Comparison of ENCODE assay signal across 23 cellular contexts in genomic region chr6:6474170-6474920, GRCh38.
DNase-seq lines count a peak whose midpoint lies in the region; ATAC-seq and TF ChIP-seq lines count a peak whose summit lies in the region.
"Had no signal": no experiment of that assay in that cellular context is flagged by ENCODE, and none has a peak within 500 bp of the region (broad histone marks: within the 10 kb centered on the region; RNA-seq: fewer than 3 reads in every experiment).

No MANE protein-coding gene starts in this region.

- no peak overlapping the region for H3K4me3 ChIP-seq in WERI-Rb-1 (ENCODE audit: low read depth, low read length)
- H3K4me3 ChIP-seq: heart right ventricle, smooth muscle cell, transverse colon had no signal

- CTCF ChIA-PET in HEK293T (lab: Yijun Ruan, JAX): no interaction called here

- TF ChIP-seq CTCF in WERI-Rb-1 (IDR thresholded peaks at IDR 0.05; ENCODE audit: low read depth, low read length): peak; percentile 69

- H3K36me3 ChIP-seq in WERI-Rb-1: no peaks in the 10 kb centered on the region
- H3K36me3 ChIP-seq: heart right ventricle, neutrophil, transverse colon had no signal

- no peaks in the 10 kb centered on the region for H3K27me3 ChIP-seq in WERI-Rb-1 (ENCODE audit: insufficient read depth, low read depth, severe bottlenecking)

- DNase-seq in COR-L47 (lab: John Stamatoyannopoulos, UW): peak; percentile 88
- peak; percentile 34 for DNase-seq in HEK293T (ENCODE audit: extremely low spot score)
- DNase-seq in NCI-H2081 treated with DMSO at 0.1 percent for 48 hours (lab: John Stamatoyannopoulos, UW): peak; percentile 99
- peak; percentile 93 for DNase-seq in WERI-Rb-1
- no peak for DNase-seq in GM19238 (ENCODE audit: insufficient read length, low spot score)
- DNase-seq: activated CD4-positive, alpha-beta memory T cell treated with anti-CD3 and anti-CD28 coated beads, Interleukin-2, amount 10 ng/mL, durations not matched to agents 7 days and 5 days; activated CD4-positive, CD25-positive, alpha-beta regulatory T cell; activated naive CD4-positive, alpha-beta T cell; activated T-cell treated with anti-CD3 and anti-CD28 coated beads, Interleukin-2, amount 50 U/mL, for 1 hour; CD8-positive, alpha-beta memory T cell; DMS79; heart right ventricle; HFFc6; NCI-H2029 treated with DMSO at 0.1 percent for 48 hours; stimulated activated CD4-positive, alpha-beta T cell treated with anti-CD3 and anti-CD28 coated beads, Interleukin-4, amount 100 ng/mL, for 1 hour; transverse colon had no signal

- ATAC-seq in HG03097 (IDR thresholded peaks at IDR 0.05; ENCODE audit: low FRiP score, unreplicated experiment): no peak
- ATAC-seq in HG02642 (IDR thresholded peaks at IDR 0.05; ENCODE audit: poor library complexity, unreplicated experiment): no peak
- no peak for ATAC-seq in GM19035 (IDR thresholded peaks at IDR 0.05; ENCODE audit: unreplicated experiment)
- ATAC-seq: SK-N-SH treated with all-trans-retinoic acid at 6 μM for 48 hours had no signal

- POLR2A ChIA-PET in HEK293T (lab: Yijun Ruan, JAX): no interaction called here

- peak overlapping the region; percentile 72 for H3K27ac ChIP-seq in WERI-Rb-1
- H3K27ac ChIP-seq: heart right ventricle, HL-60, neutrophil, transverse colon had no signal

- peaks cover 8% of the 10 kb centered on the region for H3K9me3 ChIP-seq in WERI-Rb-1 (ENCODE audit: severe bottlenecking)
- H3K9me3 ChIP-seq: neutrophil, transverse colon had no signal

TF ChIP-seq in HEK293T, 16 proteins besides CTCF, POLR2A, EP300 and RAD21:
- TF ChIP-seq HDGF (IDR thresholded peaks at IDR 0.05; ENCODE audit: borderline replicate concordance) (no peak), ZNF384 (IDR thresholded peaks at IDR 0.05) (no peak), TARDBP (IDR thresholded peaks at IDR 0.05) (no peak), PKNOX1 (IDR thresholded peaks at IDR 0.05) (peak; percentile 38; the same call in 1 of the 2 replicates)
